In the genomic region with DNA sequence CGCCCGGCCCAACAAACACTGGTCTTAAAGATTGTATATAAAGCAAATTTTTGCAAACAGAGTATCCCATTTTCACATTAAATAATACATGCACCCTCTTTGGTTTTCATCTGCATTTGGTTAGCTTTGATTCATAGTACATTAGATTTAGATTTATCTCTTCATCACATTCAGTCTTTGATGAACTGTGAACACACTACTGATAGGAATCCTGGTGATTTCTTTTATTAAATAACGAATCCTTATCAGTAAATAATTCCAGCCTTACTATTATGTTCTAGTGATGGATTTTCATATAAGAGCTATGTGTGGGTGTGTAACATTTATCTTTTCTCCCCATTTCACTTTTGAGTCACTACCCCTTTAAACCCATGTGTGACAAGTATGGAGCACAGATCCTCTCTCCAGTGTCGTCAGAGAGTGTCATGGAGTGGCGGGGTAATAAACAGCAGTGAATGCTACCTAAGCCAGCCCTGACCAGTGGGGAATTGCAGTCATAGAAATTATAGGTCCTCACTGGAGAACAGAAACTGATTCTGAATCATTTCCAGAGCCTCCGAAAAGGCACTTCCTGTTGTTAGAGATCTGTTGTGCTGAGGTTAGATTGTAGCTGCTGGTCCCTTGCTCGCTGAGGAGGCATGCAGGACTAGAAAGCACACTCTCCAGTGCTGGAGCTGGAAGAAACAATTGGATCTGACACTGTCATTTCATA, we compare ENCODE assay signal across 9 cellular contexts. TPM values are rescaled to one million over a fixed set of nuclear protein-coding genes. Genes with fewer than 3 reads are reported as not detected.
DNase-seq lines count a peak whose midpoint lies in the region; ATAC-seq and TF ChIP-seq lines count a peak whose summit lies in the region.
"Had no signal": no experiment of that assay in that cellular context is flagged by ENCODE, and none has a peak within 500 bp of the region (broad histone marks: within the 10 kb centered on the region; RNA-seq: fewer than 3 reads in every experiment).

No MANE protein-coding gene starts in this region.

- DNase-seq in activated CD8-positive, alpha-beta T cell treated with anti-CD3 and anti-CD28 coated beads for 36 hours, result peak; percentile 26
- no peak for DNase-seq in activated CD8-positive, alpha-beta T cell treated with anti-CD3 and anti-CD28 coated beads, Interleukin-2, amount 10 ng/mL, durations not matched to agents 7 days and 5 days
- DNase-seq in HCEC 1CT (peak; percentile 40), NCI-H2227 (lab: John Stamatoyannopoulos, UW; ENCODE audit: unreplicated experiment) (peak; percentile 69), fibroblast of lung (ENCODE audit: low read depth in 2 of 2) (peak; percentile 47 to 67), NAMALWA (ENCODE audit: low spot score) (no peak), NCI-H748 (lab: John Stamatoyannopoulos, UW; ENCODE audit: unreplicated experiment) (no peak), NCI-H1436 treated with DMSO at 0.1 percent for 48 hours (lab: John Stamatoyannopoulos, UW) (no peak)

- H3K9me3 ChIP-seq in fibroblast of lung (ENCODE audit: control insufficient read depth, insufficient read depth, low read depth, low read length), result no peaks in the 10 kb centered on the region
- H3K9me3 ChIP-seq: neutrophil had no signal

- H4K20me1 ChIP-seq in fibroblast of lung (ENCODE audit: control insufficient read depth, extremely low read depth, insufficient read depth, low read length), result no peaks in the 10 kb centered on the region

- H3K4me3 ChIP-seq in fibroblast of lung (replicated peaks in 1 of 4; ENCODE audit: control extremely low read depth in 1 of 4, insufficient read depth in 1 of 4, low read depth in 3 of 4, low read length in 4 of 4), result peak overlapping the region in 3 of 4 experiments; percentile 6 to 28 (median 12)

- H3K4me1 Mint-ChIP-seq in activated CD8-positive, alpha-beta T cell treated with anti-CD3 and anti-CD28 coated beads for 36 hours (ENCODE audit: low read depth), result peaks cover 9% of the 10 kb centered on the region
- H3K4me1 Mint-ChIP-seq in activated CD8-positive, alpha-beta T cell treated with anti-CD3 and anti-CD28 coated beads, Interleukin-2, amount 10 ng/mL, durations not matched to agents 7 days and 5 days (ENCODE audit: low read depth), result peaks cover 10% of the 10 kb centered on the region

- H3K4me3 Mint-ChIP-seq in activated CD8-positive, alpha-beta T cell treated with anti-CD3 and anti-CD28 coated beads for 36 hours, result no peak overlapping the region
- no peak overlapping the region for H3K4me3 Mint-ChIP-seq in activated CD8-positive, alpha-beta T cell treated with anti-CD3 and anti-CD28 coated beads, Interleukin-2, amount 10 ng/mL, durations not matched to agents 7 days and 5 days

- peak overlapping the region; percentile 66 for H3K4me2 ChIP-seq in fibroblast of lung (ENCODE audit: extremely low read depth, insufficient read depth, low read length)

- no peak for TF ChIP-seq CTCF in activated CD8-positive, alpha-beta T cell treated with anti-CD3 and anti-CD28 coated beads for 36 hours (IDR thresholded peaks at IDR 0.05)
- no peak for TF ChIP-seq CTCF in fibroblast of lung (conservative IDR thresholded peaks at IDR 0.05 in 1 of 2, IDR thresholded peaks at IDR 0.05 in 1 of 2; ENCODE audit: low read depth in 1 of 2, low read length in 2 of 2)

- CTCF ChIA-PET in activated CD8-positive, alpha-beta T cell treated with anti-CD3 and anti-CD28 coated beads for 36 hours (lab: Charles Lee), result interaction anchor here (1.1 kb wide), 1 partner anchor 9 kb away, joined by 3 read pairs; no protein-coding TSS in a partner anchor
- CTCF ChIA-PET in activated CD8-positive, alpha-beta T cell treated with anti-CD3 and anti-CD28 coated beads, Interleukin-2, amount 10 ng/mL, durations not matched to agents 7 days and 5 days (lab: Charles Lee), result interaction anchor here (1.5 kb wide), 1 partner anchor 150 kb away, joined by 3 read pairs; no protein-coding TSS in a partner anchor

- peaks cover 6% of the 10 kb centered on the region for H3K4me1 ChIP-seq in fibroblast of lung (ENCODE audit: control insufficient read depth, extremely low read depth, insufficient read depth, low read length)

- ATAC-seq in activated CD8-positive, alpha-beta T cell treated with anti-CD3 and anti-CD28 coated beads for 36 hours, result peak; percentile 80
- no peak for ATAC-seq in activated CD8-positive, alpha-beta T cell treated with anti-CD3 and anti-CD28 coated beads, Interleukin-2, amount 10 ng/mL, durations not matched to agents 7 days and 5 days

- H3K27me3 Mint-ChIP-seq in activated CD8-positive, alpha-beta T cell treated with anti-CD3 and anti-CD28 coated beads for 36 hours, result peaks cover 13% of the 10 kb centered on the region
- peaks cover 22% of the 10 kb centered on the region for H3K27me3 Mint-ChIP-seq in activated CD8-positive, alpha-beta T cell treated with anti-CD3 and anti-CD28 coated beads, Interleukin-2, amount 10 ng/mL, durations not matched to agents 7 days and 5 days (ENCODE audit: low read depth)

- no peaks in the 10 kb centered on the region for H3K9me3 Mint-ChIP-seq in activated CD8-positive, alpha-beta T cell treated with anti-CD3 and anti-CD28 coated beads for 36 hours
- no peaks in the 10 kb centered on the region for H3K9me3 Mint-ChIP-seq in activated CD8-positive, alpha-beta T cell treated with anti-CD3 and anti-CD28 coated beads, Interleukin-2, amount 10 ng/mL, durations not matched to agents 7 days and 5 days (ENCODE audit: insufficient read depth)

- no peaks in the 10 kb centered on the region for H3K79me2 ChIP-seq in fibroblast of lung (ENCODE audit: control insufficient read depth, insufficient read depth, low read length)

- H3K27ac ChIP-seq in fibroblast of lung (ENCODE audit: insufficient read depth, low read length), result peak overlapping the region; percentile 45
- H3K27ac ChIP-seq: neutrophil had no signal

- H3K36me3 Mint-ChIP-seq in activated CD8-positive, alpha-beta T cell treated with anti-CD3 and anti-CD28 coated beads for 36 hours (ENCODE audit: low read depth), result no peaks in the 10 kb centered on the region
- no peaks in the 10 kb centered on the region for H3K36me3 Mint-ChIP-seq in activated CD8-positive, alpha-beta T cell treated with anti-CD3 and anti-CD28 coated beads, Interleukin-2, amount 10 ng/mL, durations not matched to agents 7 days and 5 days (ENCODE audit: low read depth)

- no peaks in the 10 kb centered on the region for H3K36me3 ChIP-seq in fibroblast of lung (ENCODE audit: control insufficient read depth, insufficient read depth, low read length)
- H3K36me3 ChIP-seq: neutrophil had no signal

- intact Hi-C loops in activated CD8-positive, alpha-beta T cell treated with anti-CD3 and anti-CD28 coated beads for 36 hours (cut with micrococcal nuclease), result no loop called here

- H3K27me3 ChIP-seq in fibroblast of lung (ENCODE audit: control insufficient read depth, insufficient read depth, low read length), result no peaks in the 10 kb centered on the region
- H3K27me3 ChIP-seq: neutrophil had no signal

- peak overlapping the region; percentile 91 for H2AFZ ChIP-seq in fibroblast of lung (ENCODE audit: low read length)

- POLR2A ChIA-PET in activated CD8-positive, alpha-beta T cell treated with anti-CD3 and anti-CD28 coated beads for 36 hours (lab: Charles Lee), result no interaction called here
- POLR2A ChIA-PET in activated CD8-positive, alpha-beta T cell treated with anti-CD3 and anti-CD28 coated beads, Interleukin-2, amount 10 ng/mL, durations not matched to agents 7 days and 5 days (lab: Charles Lee), result interaction anchor here (0.6 kb wide), 1 partner anchor 133 kb away, joined by 3 read pairs; no protein-coding TSS in a partner anchor

- no peak overlapping the region for H3K27ac Mint-ChIP-seq in activated CD8-positive, alpha-beta T cell treated with anti-CD3 and anti-CD28 coated beads for 36 hours
- H3K27ac Mint-ChIP-seq in activated CD8-positive, alpha-beta T cell treated with anti-CD3 and anti-CD28 coated beads, Interleukin-2, amount 10 ng/mL, durations not matched to agents 7 days and 5 days, result no peak overlapping the region

- H3K9ac ChIP-seq in fibroblast of lung (ENCODE audit: insufficient read depth, low read length), result peak overlapping the region; percentile 36

RNA-seq across cellular contexts. Expression of gene SLC7A14, which starts 22.0 kb away (rescaled TPM):
- total RNA-seq in activated CD8-positive, alpha-beta T cell treated with anti-CD3 and anti-CD28 coated beads for 36 hours, result not detected
- total RNA-seq in activated CD8-positive, alpha-beta T cell treated with anti-CD3 and anti-CD28 coated beads, Interleukin-2, amount 10 ng/mL, durations not matched to agents 7 days and 5 days, result not detected
- 0.26 and 1.3 TPM in 2 replicates for total RNA-seq in fibroblast of lung
- 3.4 and 4.4 TPM in 2 replicates for polyA plus RNA-seq in fibroblast of lung
- polyA plus RNA-seq in fibroblast of lung (2012), result 3.3 and 3.4 TPM in 2 replicates
- 9.8 and 13.5 TPM in 2 replicates for polyA minus RNA-seq in fibroblast of lung (ENCODE audit: low replicate concordance)

Comparison
In these comparisons a context has a peak if more than half of its experiments do, and no peak if none do; other contexts are left out.
1. DNase-seq: peak in activated CD8-positive, alpha-beta T cell treated with anti-CD3 and anti-CD28 coated beads for 36 hours (single experiment), HCEC 1CT (single experiment), NCI-H2227 (single experiment) and fibroblast of lung (2 of 2); none in activated CD8-positive, alpha-beta T cell treated with anti-CD3 and anti-CD28 coated beads, Interleukin-2, amount 10 ng/mL, durations not matched to agents 7 days and 5 days (single experiment), NAMALWA (single experiment), NCI-H748 (single experiment) and NCI-H1436 treated with DMSO at 0.1 percent for 48 hours (single experiment).